ENCODE assay signal across 22 cellular contexts in genomic region chr5:124052201-124052600, GRCh38.
DNase-seq lines count a peak whose midpoint lies in the region; ATAC-seq and TF ChIP-seq lines count a peak whose summit lies in the region.
"Had no signal": no experiment of that assay in that cellular context is flagged by ENCODE, and none has a peak within 500 bp of the region (broad histone marks: within the 10 kb centered on the region; RNA-seq: fewer than 3 reads in every experiment).

No MANE protein-coding gene starts in this region.

- CTCF ChIA-PET in WTC11 (lab: Charles Lee), result interaction anchor here (0.6 kb wide), 1 partner anchor 31 kb away, joined by 3 read pairs; no protein-coding TSS in a partner anchor
- CTCF ChIA-PET in activated CD8-positive, alpha-beta memory T cell treated with anti-CD3 and anti-CD28 coated beads, Interleukin-2, amount 10 ng/mL, durations not matched to agents 7 days and 5 days (lab: Charles Lee), result no interaction called here

- no peak overlapping the region for H3K4me3 ChIP-seq in foreskin fibroblast (ENCODE audit: low read depth in 1 of 2, low read length in 2 of 2)
- H3K4me3 ChIP-seq: HAP-1 had no signal

- H3K27ac Mint-ChIP-seq in WTC11 (no peak overlapping the region), neural crest cell (ENCODE audit: unreplicated experiment) (peak overlapping the region; percentile 46)
- H3K27ac Mint-ChIP-seq in activated CD8-positive, alpha-beta memory T cell treated with anti-CD3 and anti-CD28 coated beads, Interleukin-2, amount 10 ng/mL, durations not matched to agents 7 days and 5 days, result no peak overlapping the region
- H3K27ac Mint-ChIP-seq: CD8-positive, alpha-beta T cell; T-cell had no signal

- H3K27me3 Mint-ChIP-seq in WTC11 (ENCODE audit: low read depth), result no peaks in the 10 kb centered on the region
- H3K27me3 Mint-ChIP-seq in neural crest cell (ENCODE audit: low read depth), result no peaks in the 10 kb centered on the region
- H3K27me3 Mint-ChIP-seq in activated CD8-positive, alpha-beta memory T cell treated with anti-CD3 and anti-CD28 coated beads, Interleukin-2, amount 10 ng/mL, durations not matched to agents 7 days and 5 days, result no peaks in the 10 kb centered on the region
- H3K27me3 Mint-ChIP-seq: T-cell had no signal

- H3K4me3 Mint-ChIP-seq in WTC11 (no peak overlapping the region), neural crest cell (no peak overlapping the region)
- no peak overlapping the region for H3K4me3 Mint-ChIP-seq in activated CD8-positive, alpha-beta memory T cell treated with anti-CD3 and anti-CD28 coated beads, Interleukin-2, amount 10 ng/mL, durations not matched to agents 7 days and 5 days
- H3K4me3 Mint-ChIP-seq: CD8-positive, alpha-beta T cell; T-cell had no signal

- H3K9me3 Mint-ChIP-seq in WTC11, result no peaks in the 10 kb centered on the region
- no peaks in the 10 kb centered on the region for H3K9me3 Mint-ChIP-seq in neural crest cell
- no peaks in the 10 kb centered on the region for H3K9me3 Mint-ChIP-seq in activated CD8-positive, alpha-beta memory T cell treated with anti-CD3 and anti-CD28 coated beads, Interleukin-2, amount 10 ng/mL, durations not matched to agents 7 days and 5 days (ENCODE audit: low read depth)
- H3K9me3 Mint-ChIP-seq: CD8-positive, alpha-beta T cell had no signal

- H3K36me3 Mint-ChIP-seq in WTC11, result no peaks in the 10 kb centered on the region
- H3K36me3 Mint-ChIP-seq in neural crest cell (ENCODE audit: low read depth), result no peaks in the 10 kb centered on the region
- H3K36me3 Mint-ChIP-seq in activated CD8-positive, alpha-beta memory T cell treated with anti-CD3 and anti-CD28 coated beads, Interleukin-2, amount 10 ng/mL, durations not matched to agents 7 days and 5 days, result no peaks in the 10 kb centered on the region
- H3K36me3 Mint-ChIP-seq: CD8-positive, alpha-beta T cell; T-cell had no signal

- POLR2A ChIA-PET in WTC11 (lab: Charles Lee), result no interaction called here

- DNase-seq in D341Med (ENCODE audit: low spot score) (peak; percentile 38), NCI-H524 treated with DMSO at 0.1 percent for 48 hours (lab: John Stamatoyannopoulos, UW) (peak; percentile 79), WTC11 (ENCODE audit: low spot score) (no peak), neural crest cell (ENCODE audit: low read depth, low spot score) (no peak), GM19238 (ENCODE audit: insufficient read length, low spot score) (no peak), foreskin fibroblast (no peak)
- DNase-seq in activated CD8-positive, alpha-beta memory T cell treated with anti-CD3 and anti-CD28 coated beads, Interleukin-2, amount 10 ng/mL, durations not matched to agents 7 days and 5 days, result no peak
- DNase-seq: AML-193; C1 segment of cervical spinal cord; Calu3; CD8-positive, alpha-beta T cell; DMS79; Karpas-422; NCI-H1694; NCI-H2081; NCI-H2171; NCI-H345; NCI-H526; NK-92 treated with Interleukin-12 subunit alpha and Interleukin-12 subunit beta, amount 100 ng/mL, for 24 hours; T-cell had no signal

- TF ChIP-seq CTCF in WTC11 (IDR thresholded peaks at IDR 0.05) (no peak), neural crest cell (conservative IDR thresholded peaks at IDR 0.05) (no peak), foreskin fibroblast (IDR thresholded peaks at IDR 0.05; ENCODE audit: low read depth, low read length) (no peak)

- H3K4me1 Mint-ChIP-seq in WTC11 (no peaks in the 10 kb centered on the region), neural crest cell (peaks cover 40% of the 10 kb centered on the region)
- H3K4me1 Mint-ChIP-seq in activated CD8-positive, alpha-beta memory T cell treated with anti-CD3 and anti-CD28 coated beads, Interleukin-2, amount 10 ng/mL, durations not matched to agents 7 days and 5 days, result no peaks in the 10 kb centered on the region

- peak; percentile 43 for ATAC-seq in WTC11
- no peak for ATAC-seq in activated CD8-positive, alpha-beta memory T cell treated with anti-CD3 and anti-CD28 coated beads, Interleukin-2, amount 10 ng/mL, durations not matched to agents 7 days and 5 days
- no peak for ATAC-seq in GM18498 (IDR thresholded peaks at IDR 0.05; ENCODE audit: unreplicated experiment)
- ATAC-seq: CD8-positive, alpha-beta T cell; T-cell had no signal

TF ChIP-seq in WTC11, 78 proteins besides CTCF, POLR2A, EP300 and RAD21 (continues in another document):
- TF ChIP-seq FOXP1 (CRISPR knock-in tag; IDR thresholded peaks at IDR 0.05; ENCODE audit: borderline replicate concordance) (no peak), PRDM15 (CRISPR knock-in tag; IDR thresholded peaks at IDR 0.05) (no peak), NFE2L1 (CRISPR knock-in tag; IDR thresholded peaks at IDR 0.05) (no peak), ZNF281 (CRISPR knock-in tag; IDR thresholded peaks at IDR 0.05) (no peak), CREM (CRISPR knock-in tag; IDR thresholded peaks at IDR 0.05) (no peak), ELF4 (CRISPR knock-in tag; IDR thresholded peaks at IDR 0.05; ENCODE audit: low read depth) (no peak), NR3C1 (CRISPR knock-in tag; conservative IDR thresholded peaks at IDR 0.05; ENCODE audit: low read depth) (no peak), GTF2I (CRISPR knock-in tag; conservative IDR thresholded peaks at IDR 0.05) (no peak), FOXP4 (CRISPR knock-in tag; IDR thresholded peaks at IDR 0.05) (no peak)
- TF ChIP-seq, protein P1, sequence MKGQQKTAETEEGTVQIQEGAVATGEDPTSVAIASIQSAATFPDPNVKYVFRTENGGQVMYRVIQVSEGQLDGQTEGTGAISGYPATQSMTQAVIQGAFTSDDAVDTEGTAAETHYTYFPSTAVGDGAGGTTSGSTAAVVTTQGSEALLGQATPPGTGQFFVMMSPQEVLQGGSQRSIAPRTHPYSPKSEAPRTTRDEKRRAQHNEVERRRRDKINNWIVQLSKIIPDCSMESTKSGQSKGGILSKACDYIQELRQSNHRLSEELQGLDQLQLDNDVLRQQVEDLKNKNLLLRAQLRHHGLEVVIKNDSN (CRISPR knock-in tag; IDR thresholded peaks at IDR 0.05), result no peak

Comparison
In these comparisons a context has a peak if more than half of its experiments do, and no peak if none do; other contexts are left out.
1. DNase-seq: peak in D341Med (single experiment) and NCI-H524 treated with DMSO at 0.1 percent for 48 hours (single experiment); none in WTC11 (single experiment), neural crest cell (single experiment), GM19238 (single experiment), activated CD8-positive, alpha-beta memory T cell treated with anti-CD3 and anti-CD28 coated beads, Interleukin-2, amount 10 ng/mL, durations not matched to agents 7 days and 5 days (single experiment) and foreskin fibroblast (0 of 2).